Comparison of ENCODE assay signal across 21 cellular contexts in the genomic region with DNA sequence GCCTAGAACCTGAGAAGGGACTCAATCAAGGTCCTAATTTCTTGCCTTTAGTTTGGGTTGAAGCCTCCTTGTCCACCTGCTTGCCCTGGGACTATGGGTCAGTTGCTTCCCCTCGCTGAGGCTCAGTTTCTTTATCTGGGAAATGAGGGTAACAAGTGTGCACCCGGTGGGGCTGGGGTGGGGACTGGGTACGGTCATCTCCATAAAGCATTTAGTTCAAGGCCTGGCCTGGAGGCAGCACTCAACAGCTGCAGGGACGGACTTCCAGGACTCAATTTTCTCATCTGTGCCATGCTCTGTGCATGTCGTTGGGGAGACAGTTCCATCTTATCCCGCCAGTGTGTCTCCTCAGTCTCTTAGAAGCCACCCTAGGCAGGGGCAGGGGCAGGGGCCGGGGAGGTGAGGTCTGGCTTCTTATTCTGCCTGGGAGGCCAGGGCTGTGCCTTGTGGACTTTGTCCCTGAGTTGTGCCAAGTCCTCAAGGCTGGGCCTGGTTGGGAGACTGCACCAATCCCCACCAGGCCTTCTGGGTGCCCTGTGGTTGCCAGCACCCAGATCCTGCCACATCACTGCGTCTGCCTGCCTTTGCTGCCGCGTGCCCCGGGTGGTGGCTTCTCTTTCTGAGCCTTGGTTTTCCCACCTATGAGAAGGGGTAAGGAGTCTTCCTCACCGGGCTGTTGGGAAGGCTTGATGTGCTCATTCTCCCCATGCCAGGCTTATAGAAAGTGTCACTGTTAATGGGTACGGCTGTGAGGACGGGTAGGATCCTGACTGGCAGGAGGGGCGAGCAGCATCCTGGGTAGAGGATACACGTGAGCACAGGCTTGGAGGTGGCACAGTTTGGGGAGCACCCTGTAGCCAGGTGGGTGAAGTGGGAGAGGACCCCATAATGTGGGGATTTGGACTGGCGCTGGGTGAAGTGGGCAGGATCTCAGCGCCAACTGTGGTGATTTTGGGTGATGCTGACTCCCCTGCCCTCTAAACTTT. TPM values are rescaled to one million over a fixed set of nuclear protein-coding genes. Genes with fewer than 3 reads are reported as not detected.
A peak's percentile ranks its signal among the peaks of the same experiment; 100 is the strongest.
DNase-seq lines count a peak whose midpoint lies in the region; ATAC-seq and TF ChIP-seq lines count a peak whose summit lies in the region.
"Had no signal": no experiment of that assay in that cellular context is flagged by ENCODE, and none has a peak within 500 bp of the region (broad histone marks: within the 10 kb centered on the region; RNA-seq: fewer than 3 reads in every experiment).

No MANE protein-coding gene starts in this region.

- H3K9me3 ChIP-seq in body of pancreas (no peaks in the 10 kb centered on the region), mucosa of stomach (ENCODE audit: control insufficient read depth, low read length) (no peaks in the 10 kb centered on the region), stomach (no peaks in the 10 kb centered on the region), testis (no peaks in the 10 kb centered on the region), tibial nerve (no peaks in the 10 kb centered on the region)

- H3K27ac ChIP-seq in body of pancreas (peak overlapping the region in 3 of 4 donors; percentile 21 to 54 (median 25)), stomach (peak overlapping the region; percentile 45 to 68 (median 65)), testis (no peak overlapping the region), tibial nerve (no peak overlapping the region)
- H3K27ac ChIP-seq: SK-N-MC, WERI-Rb-1 had no signal

- WGBS in body of pancreas, 2 donors = 55 to 61% methylated on average over 14 to 18 of the region's 18 CpGs
- 42 to 60% (median 43%) methylated on average over 16 to 18 of the region's 18 CpGs for WGBS in stomach, 5 donors
- WGBS in testis, 2 donors = 82 to 92% methylated on average over 12 to 18 of the region's 18 CpGs
- 87 to 90% methylated on average over 16 to 18 of the region's 18 CpGs for WGBS in tibial nerve, 2 donors

- peaks cover 55% of the 10 kb centered on the region for H3K4me1 ChIP-seq in body of pancreas
- peaks cover 77% of the 10 kb centered on the region for H3K4me1 ChIP-seq in mucosa of stomach (ENCODE audit: control insufficient read depth, insufficient read depth, low read length)
- peaks cover 57 to 93% (median 83%) of the 10 kb centered on the region in 4 donors for H3K4me1 ChIP-seq in stomach
- peaks cover 42% of the 10 kb centered on the region for H3K4me1 ChIP-seq in testis
- H3K4me1 ChIP-seq in tibial nerve = peaks cover 0 to 48% (median 27%) of the 10 kb centered on the region in 4 donors

- H3K4me3 ChIP-seq in body of pancreas = no peak overlapping the region
- no peak overlapping the region for H3K4me3 ChIP-seq in mucosa of stomach (ENCODE audit: low read length)
- H3K4me3 ChIP-seq in stomach = peak overlapping the region in 1 of 4 donors; percentile 9
- H3K4me3 ChIP-seq in testis = no peak overlapping the region
- H3K4me3 ChIP-seq in tibial nerve = no peak overlapping the region
- H3K4me3 ChIP-seq: SK-N-MC had no signal

- TF ChIP-seq EP300 in stomach (IDR thresholded peaks at IDR 0.05) = no peak
- no peak for TF ChIP-seq EP300 in tibial nerve (IDR thresholded peaks at IDR 0.05)

- H3K9ac ChIP-seq in mucosa of stomach (ENCODE audit: low read length) = peak overlapping the region; percentile 63

- no peaks in the 10 kb centered on the region for H3K36me3 ChIP-seq in body of pancreas (replicated peaks in 1 of 2; ENCODE audit: insufficient read depth in 1 of 2, low read depth in 2 of 2)
- peaks cover 11% of the 10 kb centered on the region for H3K36me3 ChIP-seq in mucosa of stomach (ENCODE audit: control insufficient read depth, insufficient read depth, low read length)
- H3K36me3 ChIP-seq in stomach = peaks cover 0 to 40% (median 37%) of the 10 kb centered on the region in 4 donors
- no peaks in the 10 kb centered on the region for H3K36me3 ChIP-seq in testis (ENCODE audit: low read depth, missing control alignments)
- H3K36me3 ChIP-seq in tibial nerve = peaks cover 0 to 28% (median 0%) of the 10 kb centered on the region in 3 donors

- H3K27me3 ChIP-seq in body of pancreas = no peaks in the 10 kb centered on the region
- no peaks in the 10 kb centered on the region for H3K27me3 ChIP-seq in mucosa of stomach (ENCODE audit: control insufficient read depth, insufficient read depth, low read length)
- H3K27me3 ChIP-seq in stomach = no peaks in the 10 kb centered on the region
- H3K27me3 ChIP-seq in testis = no peaks in the 10 kb centered on the region
- no peaks in the 10 kb centered on the region for H3K27me3 ChIP-seq in tibial nerve

- intact Hi-C loops in body of pancreas (cut with DNase I) = no loop called here
- intact Hi-C loops in stomach (cut with DNase I; ENCODE audit: low total_unique reads) = no loop called here
- intact Hi-C loops in testis (cut with DNase I; ENCODE audit: low total_unique reads) = no loop called here

- ATAC-seq in body of pancreas = peak; percentile 79
- ATAC-seq in HG03108 (IDR thresholded peaks at IDR 0.05; ENCODE audit: unreplicated experiment) = no peak

- DNase-seq in D341Med (ENCODE audit: low spot score) = peak; percentile 25
- peak; percentile 66 to 84 (median 80) for DNase-seq in body of pancreas
- peak; percentile 73 for DNase-seq in stomach
- no peak for DNase-seq in testis
- DNase-seq in NCI-H82 (lab: John Stamatoyannopoulos, UW) = no peak
- DNase-seq in tibial nerve (ENCODE audit: low spot score in 2 of 2) = no peak
- DNase-seq: activated CD4-positive, alpha-beta memory T cell treated with anti-CD3 and anti-CD28 coated beads for 36 hours; activated naive CD4-positive, alpha-beta T cell treated with anti-CD3 and anti-CD28 coated beads, Interleukin-2, amount 10 ng/mL, durations not matched to agents 7 days and 5 days; activated T-cell treated with anti-CD3 and anti-CD28 coated beads, Interleukin-2, amount 50 U/mL, for 24 hours; cerebellar nuclear complex; DND-41; KG1; mesendoderm; MV-4-11; NCI-H1930; NCI-H446; stimulated activated CD4-positive, alpha-beta T cell treated with anti-CD3 and anti-CD28 coated beads, Interleukin-12 subunit alpha, Interleukin-12 subunit beta, amount 100 ng/mL, for 4 hours; WERI-Rb-1 had no signal

- peak in 1 of 3 donors; percentile 12 for TF ChIP-seq POLR2A in body of pancreas (IDR thresholded peaks at IDR 0.05)
- TF ChIP-seq POLR2A in stomach (IDR thresholded peaks at IDR 0.05) = no peak
- TF ChIP-seq POLR2A in testis (IDR thresholded peaks at IDR 0.05) = no peak
- no peak for TF ChIP-seq POLR2A in tibial nerve (IDR thresholded peaks at IDR 0.05)

- TF ChIP-seq CTCF in body of pancreas (IDR thresholded peaks at IDR 0.05) = no peak
- TF ChIP-seq CTCF in stomach (IDR thresholded peaks at IDR 0.05) = peak in 1 of 7 experiments; percentile 2
- TF ChIP-seq CTCF in testis (IDR thresholded peaks at IDR 0.05) = no peak
- TF ChIP-seq CTCF in tibial nerve (IDR thresholded peaks at IDR 0.05) = no peak

RNA-seq across cellular contexts. Expression of gene SRC, which starts 8.6 kb away (rescaled TPM):
- total RNA-seq in body of pancreas (10 to 100 TPM; 25.9 to 35.3 TPM), stomach (100 to 1,000 TPM in 1 of 5 donors, 10 to 100 TPM in 4; 31.6 to 471 (median 69.8) TPM), testis (100 to 1,000 TPM; 143 to 179 TPM), tibial nerve (10 to 100 TPM; 23.4 to 36.9 (median 29.0) TPM)
- polyA plus RNA-seq in stomach (10 to 100 TPM; 40.7 to 47.4 (median 47.2) TPM), testis (ENCODE audit: insufficient read depth, low read depth, low replicate concordance) (90.3 TPM)

Comparison
In these comparisons a context has a peak if more than half of its experiments do, and no peak if none do; other contexts are left out.
1. DNase-seq: peak in D341Med (single experiment), body of pancreas (4 of 4) and stomach (single experiment); none in testis (single experiment), NCI-H82 (single experiment) and tibial nerve (0 of 2).
2. H3K27ac ChIP-seq: peak in body of pancreas (3 of 4) and stomach (5 of 5); none in testis (0 of 2) and tibial nerve (0 of 4).